Comparison of ENCODE assay signal across 14 cellular contexts in the genomic region with DNA sequence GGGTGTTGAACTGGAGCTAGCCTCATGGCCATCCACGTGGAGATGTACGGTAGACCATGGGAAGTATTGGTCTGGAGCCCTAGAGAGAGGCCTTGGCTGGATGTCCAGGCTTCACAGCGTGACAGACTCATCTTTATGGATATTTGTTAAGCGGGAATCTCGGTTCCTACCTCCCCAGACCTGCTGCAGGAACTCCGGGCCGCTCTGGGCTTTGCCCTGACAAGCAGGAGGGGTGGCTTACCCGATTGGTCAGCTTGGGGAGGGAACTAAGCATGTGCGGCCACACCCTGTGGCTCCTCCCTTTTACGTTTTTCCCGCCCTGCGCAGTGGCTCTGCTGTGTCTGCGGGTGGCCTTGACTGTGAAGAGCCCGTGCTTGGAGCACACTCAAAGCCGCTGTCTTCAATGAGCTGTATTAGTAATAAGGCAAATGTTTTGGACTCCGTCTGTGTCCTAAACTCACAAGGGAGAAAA. TPM values are rescaled to one million over a fixed set of nuclear protein-coding genes. Genes with fewer than 3 reads are reported as not detected.
DNase-seq lines count a peak whose midpoint lies in the region; ATAC-seq and TF ChIP-seq lines count a peak whose summit lies in the region.
"Had no signal": no experiment of that assay in that cellular context is flagged by ENCODE, and none has a peak within 500 bp of the region (broad histone marks: within the 10 kb centered on the region; RNA-seq: fewer than 3 reads in every experiment).

No MANE protein-coding gene starts in this region.

- no peak overlapping the region for H2AK9ac ChIP-seq in IMR-90 (replicated peaks; ENCODE audit: low read depth, low read length, poor library complexity)

- no peak for TF ChIP-seq POLR2A in IMR-90 (IDR thresholded peaks at IDR 0.05; ENCODE audit: low read depth, low read length)

- H3K27ac ChIP-seq in IMR-90 (ENCODE audit: insufficient read depth, low read length) (no peak overlapping the region), mesendoderm (ENCODE audit: low read depth, low read length) (no peak overlapping the region)
- H3K27ac ChIP-seq: BLaER1, GM23248, sigmoid colon had no signal

- no peak overlapping the region for H3K4me2 ChIP-seq in IMR-90 (ENCODE audit: low read depth, low read length)
- no peak overlapping the region for H3K4me2 ChIP-seq in mesendoderm (ENCODE audit: low read length)
- H3K4me2 ChIP-seq: BLaER1 had no signal

- H4K20me1 ChIP-seq in IMR-90 (ENCODE audit: insufficient read depth, low read length), result no peaks in the 10 kb centered on the region
- H4K20me1 ChIP-seq: BLaER1 had no signal

- H3K23ac ChIP-seq in IMR-90 (ENCODE audit: low read depth, low read length), result no peak overlapping the region
- H3K23ac ChIP-seq in mesendoderm (ENCODE audit: low read length), result no peak overlapping the region

- WGBS in IMR-90 (ENCODE audit: extremely low coverage in 2 of 2, insufficient read length in 1 of 2), 2 experiments, result 90% methylated on average over 6 of the region's 16 CpGs; no CpG with 5 or more reads in 1 of the 2 experiments
- no CpG with 5 or more reads among the region's 16 CpGs for WGBS in mesendoderm (ENCODE audit: extremely low coverage, insufficient coverage, low lambda C conversion rate)

- no peaks in the 10 kb centered on the region for H3K9me3 ChIP-seq in IMR-90 (ENCODE audit: control insufficient read depth, insufficient read depth, low read length)
- H3K9me3 ChIP-seq: BLaER1, sigmoid colon had no signal

- H3K14ac ChIP-seq in IMR-90 (replicated peaks; ENCODE audit: low read depth, low read length), result no peak overlapping the region

- POLR2A ChIA-PET in IMR-90 (lab: Charles Lee; ENCODE audit: unreplicated experiment), result no interaction called here

- H3K4ac ChIP-seq in IMR-90 (ENCODE audit: low read depth, low read length) (no peak overlapping the region), mesendoderm (ENCODE audit: low read depth, low read length) (no peak overlapping the region)

- CTCF ChIA-PET in IMR-90 (lab: Yijun Ruan, JAX), result interaction anchor here (0.6 kb wide), 1 partner anchor 33 kb away, joined by 4 read pairs; no protein-coding TSS in a partner anchor

- H3K9ac ChIP-seq in IMR-90 (ENCODE audit: low read depth, low read length), result no peak overlapping the region
- no peak overlapping the region for H3K9ac ChIP-seq in mesendoderm (ENCODE audit: low read length)
- H3K9ac ChIP-seq: BLaER1, GM23248 had no signal

- H3K4me1 ChIP-seq in IMR-90 (ENCODE audit: control insufficient read depth, insufficient read depth, low read length) (no peaks in the 10 kb centered on the region), mesendoderm (ENCODE audit: control insufficient read depth, low read depth, low read length) (no peaks in the 10 kb centered on the region)
- H3K4me1 ChIP-seq: sigmoid colon had no signal

- dilution Hi-C loops in IMR-90 (cut with HindIII; ENCODE audit: low sequenced_read_pairs, unreplicated experiment), result no loop called here

- no peaks in the 10 kb centered on the region; the same call in 1 of the 2 replicates for H3K36me3 ChIP-seq in IMR-90 (ENCODE audit: control insufficient read depth, insufficient read depth, low read length)
- no peaks in the 10 kb centered on the region for H3K36me3 ChIP-seq in mesendoderm (ENCODE audit: control insufficient read depth, insufficient read depth, low read length)
- H3K36me3 ChIP-seq: sigmoid colon had no signal

- peak overlapping the region; percentile 58 for H2AFZ ChIP-seq in IMR-90 (replicated peaks; ENCODE audit: low read length, poor library complexity)
- H2AFZ ChIP-seq: GM23248 had no signal

- TF ChIP-seq RAD21 in IMR-90 (IDR thresholded peaks at IDR 0.05; ENCODE audit: low read length), result no peak

- no peak overlapping the region for H2BK20ac ChIP-seq in IMR-90 (ENCODE audit: low read depth, low read length)

- H2BK5ac ChIP-seq in IMR-90 (ENCODE audit: low read depth, low read length, poor library complexity, severe bottlenecking), result no peak overlapping the region
- H2BK5ac ChIP-seq in mesendoderm (ENCODE audit: low read length), result no peak overlapping the region

- H3K56ac ChIP-seq in IMR-90 (ENCODE audit: extremely low read depth, insufficient read depth, low read length), result no peak overlapping the region
- H3K56ac ChIP-seq in mesendoderm (ENCODE audit: low read length), result no peak overlapping the region

- H3K27me3 ChIP-seq in IMR-90 (ENCODE audit: control insufficient read depth, insufficient read depth, low read length), result peaks cover under 1% of the 10 kb centered on the region
- H3K27me3 ChIP-seq in mesendoderm (ENCODE audit: insufficient read depth, low read length, poor library complexity), result no peaks in the 10 kb centered on the region
- H3K27me3 ChIP-seq: BLaER1, sigmoid colon had no signal

- H3K79me1 ChIP-seq in IMR-90 (ENCODE audit: low read depth in 1 of 2, low read length in 2 of 2), result no peaks in the 10 kb centered on the region
- H3K79me1 ChIP-seq in mesendoderm (ENCODE audit: low read length), result no peaks in the 10 kb centered on the region

- ATAC-seq in IMR-90 (ENCODE audit: low read depth), result no peak
- ATAC-seq in GM18502 (IDR thresholded peaks at IDR 0.05; ENCODE audit: poor library complexity, unreplicated experiment), result no peak
- ATAC-seq in HG03342 (IDR thresholded peaks at IDR 0.05; ENCODE audit: unreplicated experiment), result no peak

- BruUV-seq in IMR-90 (replicated peaks; lab: Mats Ljungman, UMichigan), result no TSS peak

- no peak overlapping the region for H2BK15ac ChIP-seq in IMR-90 (ENCODE audit: low read depth, low read length)
- H2BK15ac ChIP-seq in mesendoderm (replicated peaks; ENCODE audit: low read depth), result no peak overlapping the region

- no peak overlapping the region for H3K4me3 ChIP-seq in IMR-90 (ENCODE audit: insufficient read depth, low read depth, low read length)
- H3K4me3 ChIP-seq in mesendoderm (ENCODE audit: low read length), result no peak overlapping the region
- H3K4me3 ChIP-seq: BLaER1, GM23248, sigmoid colon had no signal

- no peaks in the 10 kb centered on the region for H3K79me2 ChIP-seq in mesendoderm (ENCODE audit: control insufficient read depth, insufficient read depth, low read length)

- H2AK5ac ChIP-seq in IMR-90 (ENCODE audit: low read depth, low read length) (no peak overlapping the region), mesendoderm (ENCODE audit: low read length) (no peak overlapping the region)

- H3K18ac ChIP-seq in IMR-90 (ENCODE audit: low read depth, low read length), result no peak overlapping the region
- no peak overlapping the region for H3K18ac ChIP-seq in mesendoderm (ENCODE audit: low read length)

- intact Hi-C loops in IMR-90 (cut with micrococcal nuclease), result no loop called here

- H3K9me1 ChIP-seq in IMR-90 (ENCODE audit: insufficient read depth, low read length), result no peaks in the 10 kb centered on the region; the same call in 1 of the 2 replicates

- H4K91ac ChIP-seq in IMR-90 (ENCODE audit: insufficient read depth, low read depth, low read length), result no peak overlapping the region

- in situ Hi-C loops in IMR-90 (cut with MboI; ENCODE audit: low sequenced_read_pairs), result no loop called here

- H2BK120ac ChIP-seq in IMR-90 (ENCODE audit: low read depth, low read length) (no peak overlapping the region), mesendoderm (ENCODE audit: low read depth, low read length) (no peak overlapping the region)

- DNase-seq in COLO829 (ENCODE audit: low spot score) (peak; percentile 15), IMR-90 (no peak), cerebellar cortex (ENCODE audit: low spot score) (peak; percentile 22), mesendoderm (peak; percentile 28), SIG-M5 (lab: John Stamatoyannopoulos, UW) (no peak)
- DNase-seq: activated CD4-positive, alpha-beta T cell treated with anti-CD3 and anti-CD28 coated beads for 1 hour; GM23248; kidney; MV-4-11; NCI-H2171 treated with DMSO at 0.1 percent for 48 hours; sigmoid colon had no signal

- TF ChIP-seq CTCF in IMR-90 (conservative IDR thresholded peaks at IDR 0.05; ENCODE audit: low read depth, low read length), result no peak

- no peak overlapping the region for H4K8ac ChIP-seq in IMR-90 (ENCODE audit: low read depth in 2 of 2, low read length in 2 of 2)
- no peak overlapping the region for H4K8ac ChIP-seq in mesendoderm (ENCODE audit: low read depth, low read length)

- H4K5ac ChIP-seq in IMR-90 (ENCODE audit: low read depth, low read length), result no peak overlapping the region
- H4K5ac ChIP-seq in mesendoderm (ENCODE audit: low read length), result no peak overlapping the region

TF ChIP-seq in IMR-90, 13 proteins besides CTCF, POLR2A, EP300 and RAD21 (continues in another document):
- TF ChIP-seq NFE2L2 (IDR thresholded peaks at IDR 0.05; ENCODE audit: low read depth, low read length) (no peak), SMC3 (IDR thresholded peaks at IDR 0.05; ENCODE audit: low read depth, low read length) (no peak), MAZ (IDR thresholded peaks at IDR 0.05; ENCODE audit: borderline replicate concordance, low read depth, low read length) (no peak), CHD1 (IDR thresholded peaks at IDR 0.05; ENCODE audit: low read depth, low read length) (no peak), FOS (IDR thresholded peaks at IDR 0.05; ENCODE audit: low read depth, low read length) (no peak), BHLHE40 (IDR thresholded peaks at IDR 0.05; ENCODE audit: low read depth, low read length) (no peak), MAFK (IDR thresholded peaks at IDR 0.05; ENCODE audit: low read depth, low read length) (no peak)
- TF ChIP-seq, protein P1, sequence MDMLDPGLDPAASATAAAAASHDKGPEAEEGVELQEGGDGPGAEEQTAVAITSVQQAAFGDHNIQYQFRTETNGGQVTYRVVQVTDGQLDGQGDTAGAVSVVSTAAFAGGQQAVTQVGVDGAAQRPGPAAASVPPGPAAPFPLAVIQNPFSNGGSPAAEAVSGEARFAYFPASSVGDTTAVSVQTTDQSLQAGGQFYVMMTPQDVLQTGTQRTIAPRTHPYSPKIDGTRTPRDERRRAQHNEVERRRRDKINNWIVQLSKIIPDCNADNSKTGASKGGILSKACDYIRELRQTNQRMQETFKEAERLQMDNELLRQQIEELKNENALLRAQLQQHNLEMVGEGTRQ (IDR thresholded peaks at IDR 0.05; ENCODE audit: low read depth, low read length), result no peak
- TF ChIP-seq, protein P2, sequence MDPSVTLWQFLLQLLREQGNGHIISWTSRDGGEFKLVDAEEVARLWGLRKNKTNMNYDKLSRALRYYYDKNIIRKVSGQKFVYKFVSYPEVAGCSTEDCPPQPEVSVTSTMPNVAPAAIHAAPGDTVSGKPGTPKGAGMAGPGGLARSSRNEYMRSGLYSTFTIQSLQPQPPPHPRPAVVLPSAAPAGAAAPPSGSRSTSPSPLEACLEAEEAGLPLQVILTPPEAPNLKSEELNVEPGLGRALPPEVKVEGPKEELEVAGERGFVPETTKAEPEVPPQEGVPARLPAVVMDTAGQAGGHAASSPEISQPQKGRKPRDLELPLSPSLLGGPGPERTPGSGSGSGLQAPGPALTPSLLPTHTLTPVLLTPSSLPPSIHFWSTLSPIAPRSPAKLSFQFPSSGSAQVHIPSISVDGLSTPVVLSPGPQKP (IDR thresholded peaks at IDR 0.05; ENCODE audit: borderline replicate concordance, low read depth, low read length), result no peak

RNA-seq across cellular contexts. Expression of gene PAPOLG, which starts 52.3 kb away (rescaled TPM):
- total RNA-seq in IMR-90 (2012; rRNA removed), result 12.4 and 17.5 TPM in 2 replicates
- polyA plus RNA-seq in IMR-90 (2012; rRNA removed), result 3.4 and 3.5 TPM in 2 replicates
- polyA plus RNA-seq in IMR-90 (2012; cell fraction: cytosol; rRNA removed), result 0.46 and 0.67 TPM in 2 replicates
- 1.1 and 7.8 TPM in 2 replicates for polyA plus RNA-seq in IMR-90 (2012; cell fraction: nucleus; rRNA removed; ENCODE audit: low replicate concordance)
- polyA plus RNA-seq in mesendoderm (2013, experiment 1 of 2), result 10.3 TPM
- polyA plus RNA-seq in mesendoderm (2013, experiment 2 of 2), result 10.4 TPM

Comparison
In these comparisons a context has a peak if more than half of its experiments do, and no peak if none do; other contexts are left out.
1. DNase-seq: peak in COLO829 (single experiment), cerebellar cortex (single experiment) and mesendoderm (single experiment); none in IMR-90 (single experiment) and SIG-M5 (single experiment).